ENCODE assay signal across 8 cellular contexts in genomic region chr3:79684041-79684440, GRCh38.
"Had no signal": no experiment of that assay in that cellular context is flagged by ENCODE, and none has a peak within 500 bp of the region (broad histone marks: within the 10 kb centered on the region; RNA-seq: fewer than 3 reads in every experiment).

No MANE protein-coding gene starts in this region.

- H3K4me3 ChIP-seq: GM12878 had no signal

- ATAC-seq: GM12878 had no signal

- FAIRE-seq: G401.6, GM12878, GM12891, GM12892, GM18507, GM19239 had no signal

- DNase-seq: GDM1, GF-D8 had no signal
